Comparison of ENCODE assay signal across 8 cellular contexts in the genomic region with DNA sequence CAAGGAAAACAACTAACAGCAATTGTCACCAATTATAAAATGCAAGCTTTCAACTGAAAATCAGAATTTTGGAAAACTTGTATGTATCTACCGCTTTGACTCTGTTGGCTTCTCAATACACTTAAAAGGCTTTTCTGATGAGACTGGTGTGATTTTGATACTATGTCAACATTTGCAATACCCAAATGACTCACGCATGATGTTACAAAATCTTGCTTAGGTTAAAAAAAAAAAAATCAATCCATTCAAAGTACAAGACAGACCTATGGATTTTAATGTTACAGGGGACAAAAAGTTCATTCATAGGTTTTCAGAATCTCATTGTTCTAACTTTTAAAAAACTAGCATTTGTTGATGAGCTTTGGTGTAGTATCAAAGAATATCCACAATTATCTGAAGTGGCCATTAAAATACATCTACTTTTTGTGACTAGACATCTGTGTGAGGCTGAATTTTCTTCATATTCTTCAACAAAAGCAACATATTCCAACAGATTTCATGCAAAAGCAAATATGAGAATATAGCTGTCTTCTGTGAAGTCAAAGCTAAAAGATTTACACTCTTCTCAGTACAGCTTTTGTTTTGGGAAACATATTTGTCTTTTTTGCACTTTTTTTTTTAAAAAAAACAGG. TPM values are rescaled to one million over a fixed set of nuclear protein-coding genes. Genes with fewer than 3 reads are reported as not detected.
DNase-seq lines count a peak whose midpoint lies in the region; ATAC-seq, FAIRE-seq and TF ChIP-seq lines count a peak whose summit lies in the region.

No MANE protein-coding gene starts in this region.

- H3K4me2 ChIP-seq in OCI-LY7 (ENCODE audit: low read length) = peak overlapping the region; percentile 87

- H3K9me2 ChIP-seq in OCI-LY7 (ENCODE audit: insufficient read depth, low read length) = no peaks in the 10 kb centered on the region

- no peak overlapping the region for H2AFZ ChIP-seq in OCI-LY7 (ENCODE audit: low read length)

- H3K79me2 ChIP-seq in OCI-LY7 (ENCODE audit: insufficient read depth, low read depth, low read length) = peaks cover 97% of the 10 kb centered on the region

- peaks cover 15% of the 10 kb centered on the region for H3K36me3 Mint-ChIP-seq in activated naive CD4-positive, alpha-beta T cell treated with anti-CD3 and anti-CD28 coated beads, Interleukin-2, amount 50 U/mL, for 24 hours
- no peaks in the 10 kb centered on the region for H3K36me3 Mint-ChIP-seq in glutamatergic neuron (ENCODE audit: unreplicated experiment)

- H3K27me3 Mint-ChIP-seq in activated naive CD4-positive, alpha-beta T cell treated with anti-CD3 and anti-CD28 coated beads, Interleukin-2, amount 50 U/mL, for 24 hours = no peaks in the 10 kb centered on the region
- H3K27me3 Mint-ChIP-seq in glutamatergic neuron (ENCODE audit: unreplicated experiment) = no peaks in the 10 kb centered on the region

- ATAC-seq in esophagus mucosa = peak; percentile 67

- no peak for FAIRE-seq in frontal cortex (lab: Jason Lieb, UNC)

- intact Hi-C loops in OCI-LY7 (cut with micrococcal nuclease; ENCODE audit: unreplicated experiment) = loop anchor here (5.0 to 10.0 kb wide), 2 partner anchors 346 to 424 kb away; no protein-coding TSS in a partner anchor

- BruUV-seq in OCI-LY7 (replicated peaks; lab: Mats Ljungman, UMichigan) = no TSS peak

- DNase-seq in activated naive CD4-positive, alpha-beta T cell (lab: John Stamatoyannopoulos, UW) = no peak
- no peak for DNase-seq in OCI-LY7 (ENCODE audit: low spot score)
- no peak for DNase-seq in NCI-H1092 treated with DMSO at 0.1 percent for 48 hours (lab: John Stamatoyannopoulos, UW)
- DNase-seq in glutamatergic neuron = no peak
- DNase-seq in frontal cortex (ENCODE audit: low spot score in 2 of 2) = no peak
- no peak for DNase-seq in NCI-H345 treated with DMSO at 0.1 percent for 48 hours (lab: John Stamatoyannopoulos, UW; ENCODE audit: unreplicated experiment)

- H3K4me1 Mint-ChIP-seq in activated naive CD4-positive, alpha-beta T cell treated with anti-CD3 and anti-CD28 coated beads, Interleukin-2, amount 50 U/mL, for 24 hours = peaks cover 79% of the 10 kb centered on the region
- no peaks in the 10 kb centered on the region for H3K4me1 Mint-ChIP-seq in glutamatergic neuron (ENCODE audit: low read depth, unreplicated experiment)

- peaks cover 93% of the 10 kb centered on the region for H3K4me1 ChIP-seq in OCI-LY7 (ENCODE audit: insufficient read depth, low read length, poor library complexity, severe bottlenecking)

- peak overlapping the region; percentile 45 for H3K4me3 Mint-ChIP-seq in activated naive CD4-positive, alpha-beta T cell treated with anti-CD3 and anti-CD28 coated beads, Interleukin-2, amount 50 U/mL, for 24 hours
- H3K4me3 Mint-ChIP-seq in glutamatergic neuron (ENCODE audit: unreplicated experiment) = no peak overlapping the region

- peak overlapping the region; percentile 87 for H3K27ac Mint-ChIP-seq in activated naive CD4-positive, alpha-beta T cell treated with anti-CD3 and anti-CD28 coated beads, Interleukin-2, amount 50 U/mL, for 24 hours
- H3K27ac Mint-ChIP-seq in glutamatergic neuron (ENCODE audit: unreplicated experiment) = no peak overlapping the region

- CTCF ChIA-PET in OCI-LY7 (lab: Charles Lee; ENCODE audit: unreplicated experiment) = no interaction called here

- H3K4me3 ChIP-seq in OCI-LY7 (ENCODE audit: low read depth, low read length, poor library complexity, severe bottlenecking) = peak overlapping the region; percentile 64

- H3K9me3 Mint-ChIP-seq in activated naive CD4-positive, alpha-beta T cell treated with anti-CD3 and anti-CD28 coated beads, Interleukin-2, amount 50 U/mL, for 24 hours = no peaks in the 10 kb centered on the region
- no peaks in the 10 kb centered on the region for H3K9me3 Mint-ChIP-seq in glutamatergic neuron (ENCODE audit: unreplicated experiment)

- peak overlapping the region; percentile 99 for H3K27ac ChIP-seq in OCI-LY7 (ENCODE audit: low read depth, low read length, poor library complexity, severe bottlenecking)

- TF ChIP-seq CTCF in OCI-LY7 (conservative IDR thresholded peaks at IDR 0.05; ENCODE audit: low read length) (no peak), glutamatergic neuron (IDR thresholded peaks at IDR 0.05; ENCODE audit: partially characterized antibody, unreplicated experiment) (no peak)

- POLR2A ChIA-PET in OCI-LY7 (lab: Charles Lee) = interaction anchor here (0.6 to 9.1 kb wide), 14 partner anchors 8 to 1706 kb away, joined by 3 to 152 read pairs (median 8); partner anchors contain the start of genes ELF1 and WBP4

- peaks cover 71% of the 10 kb centered on the region for H3K36me3 ChIP-seq in OCI-LY7 (ENCODE audit: insufficient read depth, low read length)

- peaks cover 14% of the 10 kb centered on the region; the same call in 1 of the 2 replicates for H4K20me1 ChIP-seq in OCI-LY7 (ENCODE audit: insufficient read depth, low read length)

- no peaks in the 10 kb centered on the region for H3K9me3 ChIP-seq in OCI-LY7 (ENCODE audit: low read length)

RNA-seq across cellular contexts. Expression of gene ELF1, which starts 10.7 kb away (rescaled TPM):
- total RNA-seq in OCI-LY7 (2014; rRNA removed; shearing (Covaris generic)) = 106 and 111 TPM in 2 replicates
- 248 and 276 TPM in 2 replicates for total RNA-seq in OCI-LY7 (2022)
- total RNA-seq in esophagus mucosa = 68.9 TPM
- 9.8 TPM for total RNA-seq in glutamatergic neuron (ENCODE audit: unreplicated experiment)
- total RNA-seq in frontal cortex = 8.2 TPM

RNA-seq across cellular contexts. Expression of gene WBP4, which starts 52.8 kb away (rescaled TPM):
- 5.9 and 7.9 TPM in 2 replicates for total RNA-seq in OCI-LY7 (2014; rRNA removed; shearing (Covaris generic))
- total RNA-seq in OCI-LY7 (2022) (7.3 and 8.6 TPM in 2 replicates), esophagus mucosa (5.3 TPM), glutamatergic neuron (ENCODE audit: unreplicated experiment) (8.9 TPM), frontal cortex (13.9 TPM)
